1 cellular context compared by ENCODE assay signal in the genomic region with DNA sequence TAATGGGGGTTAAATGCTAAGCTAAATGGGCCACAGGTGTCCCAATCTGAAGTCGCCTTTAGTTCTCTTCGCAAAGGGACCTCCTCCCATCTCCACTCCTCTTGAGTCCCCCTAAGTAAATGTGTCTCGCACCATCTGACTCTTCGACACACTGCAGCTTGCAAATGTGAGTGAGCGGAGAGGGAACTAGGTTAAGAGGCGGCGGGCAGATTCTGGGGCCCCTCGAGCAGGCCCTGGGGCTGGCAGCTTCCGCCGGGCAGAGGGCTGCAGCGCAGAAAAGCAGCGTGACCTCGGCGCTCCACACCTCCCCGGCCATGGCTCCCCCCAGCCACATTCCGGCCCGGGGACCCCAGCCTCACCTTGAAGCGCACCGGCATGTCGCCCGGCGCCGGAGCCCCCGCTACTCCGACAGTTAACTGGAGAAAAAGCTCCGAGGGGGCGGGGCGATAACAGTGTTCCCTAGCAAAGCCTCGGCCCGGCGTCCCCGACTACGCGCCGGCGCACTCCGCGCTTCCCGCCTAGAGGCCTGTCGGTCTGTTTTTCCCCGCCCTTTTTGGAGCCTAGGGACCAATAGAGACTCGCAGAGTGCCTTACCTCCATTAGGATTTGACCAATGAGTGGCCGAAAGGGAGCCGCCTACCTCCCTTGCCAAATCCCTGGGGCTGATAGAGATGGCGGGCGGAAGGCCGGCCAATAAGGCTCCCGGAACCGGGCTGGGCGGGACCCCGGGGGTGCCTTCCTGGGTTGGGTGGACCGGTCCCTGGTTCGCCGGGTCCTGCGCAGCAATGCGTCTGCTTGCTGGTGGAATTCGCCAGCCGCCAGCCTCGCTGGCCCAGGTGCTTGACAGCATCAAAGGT.
A peak's percentile ranks its signal among the peaks of the same experiment; 100 is the strongest.
TF ChIP-seq lines count a peak whose summit lies in the region.

A gene with protein sequence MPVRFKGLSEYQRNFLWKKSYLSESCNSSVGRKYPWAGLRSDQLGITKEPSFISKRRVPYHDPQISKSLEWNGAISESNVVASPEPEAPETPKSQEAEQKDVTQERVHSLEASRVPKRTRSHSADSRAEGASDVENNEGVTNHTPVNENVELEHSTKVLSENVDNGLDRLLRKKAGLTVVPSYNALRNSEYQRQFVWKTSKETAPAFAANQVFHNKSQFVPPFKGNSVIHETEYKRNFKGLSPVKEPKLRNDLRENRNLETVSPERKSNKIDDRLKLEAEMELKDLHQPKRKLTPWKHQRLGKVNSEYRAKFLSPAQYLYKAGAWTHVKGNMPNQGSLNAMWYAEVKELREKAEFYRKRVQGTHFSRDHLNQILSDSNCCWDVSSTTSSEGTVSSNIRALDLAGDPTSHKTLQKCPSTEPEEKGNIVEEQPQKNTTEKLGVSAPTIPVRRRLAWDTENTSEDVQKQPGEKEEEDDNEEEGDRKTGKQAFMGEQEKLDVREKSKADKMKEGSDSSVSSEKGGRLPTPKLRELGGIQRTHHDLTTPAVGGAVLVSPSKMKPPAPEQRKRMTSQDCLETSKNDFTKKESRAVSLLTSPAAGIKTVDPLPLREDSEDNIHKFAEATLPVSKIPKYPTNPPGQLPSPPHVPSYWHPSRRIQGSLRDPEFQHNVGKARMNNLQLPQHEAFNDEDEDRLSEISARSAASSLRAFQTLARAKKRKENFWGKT (minus strand): TSS at position 494 of the 857 bp plus-strand sequence. CDS start 117 bp downstream, at position 377.

TF ChIP-seq in endothelial cell of umbilical vein, 7 proteins besides CTCF, POLR2A, EP300 and RAD21:
- TF ChIP-seq POLR2AphosphoS5 (IDR thresholded peaks at IDR 0.05; ENCODE audit: insufficient read depth, low read depth, low read length) (peak; percentile 59), JUN (IDR thresholded peaks at IDR 0.05; ENCODE audit: borderline replicate concordance, insufficient read depth, insufficient read length, low read depth) (no peak)
TF ChIP-seq in endothelial cell of umbilical vein: peak in this region for 1.
